In the genomic region with DNA sequence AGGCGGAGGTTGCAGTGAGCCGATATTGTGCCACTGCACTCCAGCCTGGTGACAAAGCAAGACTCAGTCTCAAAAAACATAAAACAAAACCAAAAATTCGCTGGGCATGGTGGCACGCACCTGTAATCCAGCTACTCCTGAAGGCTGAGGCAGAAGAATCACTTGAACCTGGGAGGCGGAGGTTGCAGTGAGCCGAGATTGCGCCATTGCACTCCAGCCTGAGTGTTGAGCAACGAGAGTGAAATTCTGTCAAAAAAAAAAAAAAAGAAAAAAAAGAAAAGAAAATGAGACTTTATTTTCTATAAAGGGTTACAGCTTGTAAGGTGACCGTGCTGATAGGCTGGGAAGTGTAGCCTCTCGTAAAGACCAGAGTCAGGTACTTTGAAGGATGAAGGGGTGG, we compare ENCODE assay signal across 2 cellular contexts.
TF ChIP-seq lines count a peak whose summit lies in the region.

No MANE protein-coding gene starts in this region.

TF ChIP-seq in GM12878, 131 proteins besides CTCF, POLR2A, EP300 and RAD21 (continued from another document):
- TF ChIP-seq, protein P1, sequence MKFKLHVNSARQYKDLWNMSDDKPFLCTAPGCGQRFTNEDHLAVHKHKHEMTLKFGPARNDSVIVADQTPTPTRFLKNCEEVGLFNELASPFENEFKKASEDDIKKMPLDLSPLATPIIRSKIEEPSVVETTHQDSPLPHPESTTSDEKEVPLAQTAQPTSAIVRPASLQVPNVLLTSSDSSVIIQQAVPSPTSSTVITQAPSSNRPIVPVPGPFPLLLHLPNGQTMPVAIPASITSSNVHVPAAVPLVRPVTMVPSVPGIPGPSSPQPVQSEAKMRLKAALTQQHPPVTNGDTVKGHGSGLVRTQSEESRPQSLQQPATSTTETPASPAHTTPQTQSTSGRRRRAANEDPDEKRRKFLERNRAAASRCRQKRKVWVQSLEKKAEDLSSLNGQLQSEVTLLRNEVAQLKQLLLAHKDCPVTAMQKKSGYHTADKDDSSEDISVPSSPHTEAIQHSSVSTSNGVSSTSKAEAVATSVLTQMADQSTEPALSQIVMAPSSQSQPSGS (IDR thresholded peaks at IDR 0.05; ENCODE audit: low read length) = no peak
- TF ChIP-seq POLR2AphosphoS2 (IDR thresholded peaks at IDR 0.05; ENCODE audit: low read depth, low read length) = no peak
- TF ChIP-seq ASH2L (IDR thresholded peaks at IDR 0.05; ENCODE audit: borderline replicate concordance, low read depth) = no peak
- no peak for TF ChIP-seq NR2F1 (conservative IDR thresholded peaks at IDR 0.05)

TF ChIP-seq in K562, 482 proteins besides CTCF, POLR2A, EP300 and RAD21 (continued from another document):
- TF ChIP-seq, protein P2, sequence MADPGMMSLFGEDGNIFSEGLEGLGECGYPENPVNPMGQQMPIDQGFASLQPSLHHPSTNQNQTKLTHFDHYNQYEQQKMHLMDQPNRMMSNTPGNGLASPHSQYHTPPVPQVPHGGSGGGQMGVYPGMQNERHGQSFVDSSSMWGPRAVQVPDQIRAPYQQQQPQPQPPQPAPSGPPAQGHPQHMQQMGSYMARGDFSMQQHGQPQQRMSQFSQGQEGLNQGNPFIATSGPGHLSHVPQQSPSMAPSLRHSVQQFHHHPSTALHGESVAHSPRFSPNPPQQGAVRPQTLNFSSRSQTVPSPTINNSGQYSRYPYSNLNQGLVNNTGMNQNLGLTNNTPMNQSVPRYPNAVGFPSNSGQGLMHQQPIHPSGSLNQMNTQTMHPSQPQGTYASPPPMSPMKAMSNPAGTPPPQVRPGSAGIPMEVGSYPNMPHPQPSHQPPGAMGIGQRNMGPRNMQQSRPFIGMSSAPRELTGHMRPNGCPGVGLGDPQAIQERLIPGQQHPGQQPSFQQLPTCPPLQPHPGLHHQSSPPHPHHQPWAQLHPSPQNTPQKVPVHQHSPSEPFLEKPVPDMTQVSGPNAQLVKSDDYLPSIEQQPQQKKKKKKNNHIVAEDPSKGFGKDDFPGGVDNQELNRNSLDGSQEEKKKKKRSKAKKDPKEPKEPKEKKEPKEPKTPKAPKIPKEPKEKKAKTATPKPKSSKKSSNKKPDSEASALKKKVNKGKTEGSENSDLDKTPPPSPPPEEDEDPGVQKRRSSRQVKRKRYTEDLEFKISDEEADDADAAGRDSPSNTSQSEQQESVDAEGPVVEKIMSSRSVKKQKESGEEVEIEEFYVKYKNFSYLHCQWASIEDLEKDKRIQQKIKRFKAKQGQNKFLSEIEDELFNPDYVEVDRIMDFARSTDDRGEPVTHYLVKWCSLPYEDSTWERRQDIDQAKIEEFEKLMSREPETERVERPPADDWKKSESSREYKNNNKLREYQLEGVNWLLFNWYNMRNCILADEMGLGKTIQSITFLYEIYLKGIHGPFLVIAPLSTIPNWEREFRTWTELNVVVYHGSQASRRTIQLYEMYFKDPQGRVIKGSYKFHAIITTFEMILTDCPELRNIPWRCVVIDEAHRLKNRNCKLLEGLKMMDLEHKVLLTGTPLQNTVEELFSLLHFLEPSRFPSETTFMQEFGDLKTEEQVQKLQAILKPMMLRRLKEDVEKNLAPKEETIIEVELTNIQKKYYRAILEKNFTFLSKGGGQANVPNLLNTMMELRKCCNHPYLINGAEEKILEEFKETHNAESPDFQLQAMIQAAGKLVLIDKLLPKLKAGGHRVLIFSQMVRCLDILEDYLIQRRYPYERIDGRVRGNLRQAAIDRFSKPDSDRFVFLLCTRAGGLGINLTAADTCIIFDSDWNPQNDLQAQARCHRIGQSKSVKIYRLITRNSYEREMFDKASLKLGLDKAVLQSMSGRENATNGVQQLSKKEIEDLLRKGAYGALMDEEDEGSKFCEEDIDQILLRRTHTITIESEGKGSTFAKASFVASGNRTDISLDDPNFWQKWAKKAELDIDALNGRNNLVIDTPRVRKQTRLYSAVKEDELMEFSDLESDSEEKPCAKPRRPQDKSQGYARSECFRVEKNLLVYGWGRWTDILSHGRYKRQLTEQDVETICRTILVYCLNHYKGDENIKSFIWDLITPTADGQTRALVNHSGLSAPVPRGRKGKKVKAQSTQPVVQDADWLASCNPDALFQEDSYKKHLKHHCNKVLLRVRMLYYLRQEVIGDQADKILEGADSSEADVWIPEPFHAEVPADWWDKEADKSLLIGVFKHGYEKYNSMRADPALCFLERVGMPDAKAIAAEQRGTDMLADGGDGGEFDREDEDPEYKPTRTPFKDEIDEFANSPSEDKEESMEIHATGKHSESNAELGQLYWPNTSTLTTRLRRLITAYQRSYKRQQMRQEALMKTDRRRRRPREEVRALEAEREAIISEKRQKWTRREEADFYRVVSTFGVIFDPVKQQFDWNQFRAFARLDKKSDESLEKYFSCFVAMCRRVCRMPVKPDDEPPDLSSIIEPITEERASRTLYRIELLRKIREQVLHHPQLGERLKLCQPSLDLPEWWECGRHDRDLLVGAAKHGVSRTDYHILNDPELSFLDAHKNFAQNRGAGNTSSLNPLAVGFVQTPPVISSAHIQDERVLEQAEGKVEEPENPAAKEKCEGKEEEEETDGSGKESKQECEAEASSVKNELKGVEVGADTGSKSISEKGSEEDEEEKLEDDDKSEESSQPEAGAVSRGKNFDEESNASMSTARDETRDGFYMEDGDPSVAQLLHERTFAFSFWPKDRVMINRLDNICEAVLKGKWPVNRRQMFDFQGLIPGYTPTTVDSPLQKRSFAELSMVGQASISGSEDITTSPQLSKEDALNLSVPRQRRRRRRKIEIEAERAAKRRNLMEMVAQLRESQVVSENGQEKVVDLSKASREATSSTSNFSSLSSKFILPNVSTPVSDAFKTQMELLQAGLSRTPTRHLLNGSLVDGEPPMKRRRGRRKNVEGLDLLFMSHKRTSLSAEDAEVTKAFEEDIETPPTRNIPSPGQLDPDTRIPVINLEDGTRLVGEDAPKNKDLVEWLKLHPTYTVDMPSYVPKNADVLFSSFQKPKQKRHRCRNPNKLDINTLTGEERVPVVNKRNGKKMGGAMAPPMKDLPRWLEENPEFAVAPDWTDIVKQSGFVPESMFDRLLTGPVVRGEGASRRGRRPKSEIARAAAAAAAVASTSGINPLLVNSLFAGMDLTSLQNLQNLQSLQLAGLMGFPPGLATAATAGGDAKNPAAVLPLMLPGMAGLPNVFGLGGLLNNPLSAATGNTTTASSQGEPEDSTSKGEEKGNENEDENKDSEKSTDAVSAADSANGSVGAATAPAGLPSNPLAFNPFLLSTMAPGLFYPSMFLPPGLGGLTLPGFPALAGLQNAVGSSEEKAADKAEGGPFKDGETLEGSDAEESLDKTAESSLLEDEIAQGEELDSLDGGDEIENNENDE (IDR thresholded peaks at IDR 0.05; ENCODE audit: low read depth, low read length) = no peak
- TF ChIP-seq ZNF668 (CRISPR knock-in tag; IDR thresholded peaks at IDR 0.05) = no peak
- TF ChIP-seq, protein P3, sequence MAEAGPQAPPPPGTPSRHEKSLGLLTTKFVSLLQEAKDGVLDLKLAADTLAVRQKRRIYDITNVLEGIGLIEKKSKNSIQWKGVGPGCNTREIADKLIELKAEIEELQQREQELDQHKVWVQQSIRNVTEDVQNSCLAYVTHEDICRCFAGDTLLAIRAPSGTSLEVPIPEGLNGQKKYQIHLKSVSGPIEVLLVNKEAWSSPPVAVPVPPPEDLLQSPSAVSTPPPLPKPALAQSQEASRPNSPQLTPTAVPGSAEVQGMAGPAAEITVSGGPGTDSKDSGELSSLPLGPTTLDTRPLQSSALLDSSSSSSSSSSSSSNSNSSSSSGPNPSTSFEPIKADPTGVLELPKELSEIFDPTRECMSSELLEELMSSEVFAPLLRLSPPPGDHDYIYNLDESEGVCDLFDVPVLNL (CRISPR knock-in tag; IDR thresholded peaks at IDR 0.05; ENCODE audit: low read depth) = no peak
- TF ChIP-seq, protein P4, sequence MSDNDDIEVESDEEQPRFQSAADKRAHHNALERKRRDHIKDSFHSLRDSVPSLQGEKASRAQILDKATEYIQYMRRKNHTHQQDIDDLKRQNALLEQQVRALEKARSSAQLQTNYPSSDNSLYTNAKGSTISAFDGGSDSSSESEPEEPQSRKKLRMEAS (CRISPR knock-in tag; IDR thresholded peaks at IDR 0.05) = no peak
- TF ChIP-seq EP400 (IDR thresholded peaks at IDR 0.05) = no peak
- no peak for TF ChIP-seq ZNF212 (CRISPR knock-in tag; IDR thresholded peaks at IDR 0.05)
- TF ChIP-seq HOXB6 (CRISPR knock-in tag; IDR thresholded peaks at IDR 0.05; ENCODE audit: borderline replicate concordance) = no peak
- no peak for TF ChIP-seq NRF1 (conservative IDR thresholded peaks at IDR 0.05 in 1 of 2, IDR thresholded peaks at IDR 0.05 in 1 of 2)
- TF ChIP-seq, protein P5, sequence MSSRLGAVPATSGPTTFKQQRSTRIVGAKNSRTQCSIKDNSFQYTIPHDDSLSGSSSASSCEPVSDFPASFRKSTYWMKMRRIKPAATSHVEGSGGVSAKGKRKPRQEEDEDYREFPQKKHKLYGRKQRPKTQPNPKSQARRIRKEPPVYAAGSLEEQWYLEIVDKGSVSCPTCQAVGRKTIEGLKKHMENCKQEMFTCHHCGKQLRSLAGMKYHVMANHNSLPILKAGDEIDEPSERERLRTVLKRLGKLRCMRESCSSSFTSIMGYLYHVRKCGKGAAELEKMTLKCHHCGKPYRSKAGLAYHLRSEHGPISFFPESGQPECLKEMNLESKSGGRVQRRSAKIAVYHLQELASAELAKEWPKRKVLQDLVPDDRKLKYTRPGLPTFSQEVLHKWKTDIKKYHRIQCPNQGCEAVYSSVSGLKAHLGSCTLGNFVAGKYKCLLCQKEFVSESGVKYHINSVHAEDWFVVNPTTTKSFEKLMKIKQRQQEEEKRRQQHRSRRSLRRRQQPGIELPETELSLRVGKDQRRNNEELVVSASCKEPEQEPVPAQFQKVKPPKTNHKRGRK (tag; IDR thresholded peaks at IDR 0.05) = no peak
